ENCODE assay signal across 4 cellular contexts in the genomic region with DNA sequence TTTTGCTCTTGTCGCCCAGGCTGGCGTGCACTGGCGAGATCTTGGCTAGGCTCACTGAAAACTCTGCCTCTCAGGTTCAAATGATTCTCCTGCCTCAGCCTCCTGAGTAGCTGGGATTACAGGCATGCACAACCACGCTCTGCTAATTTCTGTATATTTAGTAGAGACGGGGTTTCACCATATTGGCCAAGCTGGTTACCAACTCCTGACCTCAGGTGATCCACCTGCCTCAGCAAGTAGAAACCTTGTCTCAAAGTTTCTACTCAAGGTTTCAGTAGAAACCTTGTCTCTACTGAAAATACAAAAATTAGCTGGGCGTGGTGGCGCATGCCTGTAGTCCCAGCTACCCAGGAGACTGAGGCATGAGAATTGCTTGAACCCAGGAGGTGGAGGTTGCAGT. TPM values are rescaled to one million over a fixed set of nuclear protein-coding genes. Genes with fewer than 3 reads are reported as not detected.
"Had no signal": no experiment of that assay in that cellular context is flagged by ENCODE, and none has a peak within 500 bp of the region (broad histone marks: within the 10 kb centered on the region; RNA-seq: fewer than 3 reads in every experiment).

No MANE protein-coding gene starts in this region.

RNA-seq across cellular contexts. Expression of a gene that starts 58.5 kb away (rescaled TPM):
- total RNA-seq: activated CD4-positive, alpha-beta T cell treated with anti-CD3 and anti-CD28 coated beads, Interleukin-2, amount 10 ng/mL, durations not matched to agents 24 days and 14 days; activated CD8-positive, alpha-beta T cell treated with anti-CD3 and anti-CD28 coated beads for 36 hours; activated naive CD4-positive, alpha-beta T cell treated with anti-CD3 and anti-CD28 coated beads for 36 hours; T-helper 2 cell treated with Interferon-gamma antibody and Interleukin-4, amounts not matched to agents 100 ng/mL and 5 ng/mL, for 36 hours had no signal
